In genomic region chr7:44461387-44461786, GRCh38 we compare ENCODE assay signal across 9 cellular contexts. TPM values are rescaled to one million over a fixed set of nuclear protein-coding genes. Genes with fewer than 3 reads are reported as not detected.
DNase-seq lines count a peak whose midpoint lies in the region; ATAC-seq and TF ChIP-seq lines count a peak whose summit lies in the region.
"Had no signal": no experiment of that assay in that cellular context is flagged by ENCODE, and none has a peak within 500 bp of the region (broad histone marks: within the 10 kb centered on the region; RNA-seq: fewer than 3 reads in every experiment).

No MANE protein-coding gene starts in this region.

- no peaks in the 10 kb centered on the region for H3K27me3 ChIP-seq in OCI-LY1 (ENCODE audit: insufficient read depth, low read length)

- no peaks in the 10 kb centered on the region for H3K27me3 Mint-ChIP-seq in activated T-cell treated with anti-CD3 and anti-CD28 coated beads, Interleukin-2, amount 50 U/mL, for 24 hours
- no peaks in the 10 kb centered on the region for H3K27me3 Mint-ChIP-seq in stimulated activated memory B cell treated with anti-CD40 and anti-IgM and Interleukin-4, amounts not matched to agents 10 μg/mL and 1 μg/mL and 100 μg/mL, for 72 hours

- H4K20me1 ChIP-seq in OCI-LY1 (ENCODE audit: insufficient read depth, low read length), result no peaks in the 10 kb centered on the region

- peaks cover 59% of the 10 kb centered on the region for H3K36me3 ChIP-seq in OCI-LY1 (ENCODE audit: insufficient read depth, low read length)

- no peak for DNase-seq in activated T-cell treated with anti-CD3 and anti-CD28 coated beads, Interleukin-2, amount 50 U/mL, for 24 hours
- DNase-seq in activated T-cell treated with anti-CD3 and anti-CD28 coated beads for 4 hours, result no peak
- DNase-seq in cardiac fibroblast (ENCODE audit: low read depth in 2 of 2), result peak; percentile 48 to 92
- DNase-seq in mesenteric fat pad (ENCODE audit: low spot score), result no peak
- no peak for DNase-seq in HuH-7 (ENCODE audit: low spot score)
- DNase-seq: C1 segment of cervical spinal cord had no signal

- H3K4me3 ChIP-seq in OCI-LY1 (ENCODE audit: low read depth, low read length, poor library complexity, severe bottlenecking) (no peak overlapping the region), cardiac fibroblast (replicated peaks in 1 of 2; ENCODE audit: low read depth in 2 of 2, low read length in 2 of 2) (no peak overlapping the region)

- peak overlapping the region; percentile 21 for H3K4me3 Mint-ChIP-seq in activated T-cell treated with anti-CD3 and anti-CD28 coated beads, Interleukin-2, amount 50 U/mL, for 24 hours
- peak overlapping the region; percentile 21 for H3K4me3 Mint-ChIP-seq in stimulated activated memory B cell treated with anti-CD40 and anti-IgM and Interleukin-4, amounts not matched to agents 10 μg/mL and 1 μg/mL and 100 μg/mL, for 72 hours

- H3K4me1 Mint-ChIP-seq in activated T-cell treated with anti-CD3 and anti-CD28 coated beads, Interleukin-2, amount 50 U/mL, for 24 hours (ENCODE audit: low read depth), result peaks cover 78% of the 10 kb centered on the region
- H3K4me1 Mint-ChIP-seq in stimulated activated memory B cell treated with anti-CD40 and anti-IgM and Interleukin-4, amounts not matched to agents 10 μg/mL and 1 μg/mL and 100 μg/mL, for 72 hours, result peaks cover 62% of the 10 kb centered on the region

- peak overlapping the region; percentile 38; the same call in 1 of the 2 replicates for H3K4me2 ChIP-seq in OCI-LY1 (ENCODE audit: low read length)

- H3K36me3 Mint-ChIP-seq in activated T-cell treated with anti-CD3 and anti-CD28 coated beads, Interleukin-2, amount 50 U/mL, for 24 hours (ENCODE audit: low read depth), result peaks cover 80% of the 10 kb centered on the region
- peaks cover 42% of the 10 kb centered on the region for H3K36me3 Mint-ChIP-seq in stimulated activated memory B cell treated with anti-CD40 and anti-IgM and Interleukin-4, amounts not matched to agents 10 μg/mL and 1 μg/mL and 100 μg/mL, for 72 hours

- peak overlapping the region; percentile 58 for H3K27ac ChIP-seq in OCI-LY1 (ENCODE audit: low read depth, low read length, poor library complexity, severe bottlenecking)

- no peaks in the 10 kb centered on the region for H3K9me3 Mint-ChIP-seq in activated T-cell treated with anti-CD3 and anti-CD28 coated beads, Interleukin-2, amount 50 U/mL, for 24 hours
- H3K9me3 Mint-ChIP-seq in stimulated activated memory B cell treated with anti-CD40 and anti-IgM and Interleukin-4, amounts not matched to agents 10 μg/mL and 1 μg/mL and 100 μg/mL, for 72 hours, result no peaks in the 10 kb centered on the region

- ATAC-seq in stimulated activated memory B cell treated with anti-CD40 and anti-IgM and Interleukin-4, amounts not matched to agents 10 μg/mL and 1 μg/mL and 100 μg/mL, for 72 hours, result no peak
- ATAC-seq in GM18511 (IDR thresholded peaks at IDR 0.05; ENCODE audit: unreplicated experiment), result no peak

- H3K9ac ChIP-seq in OCI-LY1 (ENCODE audit: low read length), result no peak overlapping the region

- peaks cover 40% of the 10 kb centered on the region for H3K79me2 ChIP-seq in OCI-LY1 (ENCODE audit: insufficient read depth, low read length)

- no peak for TF ChIP-seq CTCF in OCI-LY1 (IDR thresholded peaks at IDR 0.05; ENCODE audit: low read length)
- no peak for TF ChIP-seq CTCF in cardiac fibroblast (IDR thresholded peaks at IDR 0.05; ENCODE audit: low read depth, low read length)

- H3K9me2 ChIP-seq in OCI-LY1 (ENCODE audit: low read depth, low read length), result no peaks in the 10 kb centered on the region

- H3K27ac Mint-ChIP-seq in activated T-cell treated with anti-CD3 and anti-CD28 coated beads, Interleukin-2, amount 50 U/mL, for 24 hours, result peak overlapping the region; percentile 93
- H3K27ac Mint-ChIP-seq in stimulated activated memory B cell treated with anti-CD40 and anti-IgM and Interleukin-4, amounts not matched to agents 10 μg/mL and 1 μg/mL and 100 μg/mL, for 72 hours, result no peak overlapping the region

- H3K4me1 ChIP-seq in OCI-LY1 (ENCODE audit: insufficient read depth, low read length, severe bottlenecking), result peaks cover 47% of the 10 kb centered on the region

- H3K9me3 ChIP-seq in OCI-LY1 (ENCODE audit: low read length), result no peaks in the 10 kb centered on the region

- 0 out of 2 replicates have a peak, but pooled peaks cover 4% of the 10 kb centered on the region for H3F3A ChIP-seq in OCI-LY1 (ENCODE audit: insufficient read depth, low read length)

- H2AFZ ChIP-seq in OCI-LY1 (ENCODE audit: low read length), result no peak overlapping the region

RNA-seq across cellular contexts. Expression of gene NUDCD3, which starts 29.1 kb away (rescaled TPM):
- total RNA-seq in mesenteric fat pad, result 68.9 TPM

Comparison
In these comparisons a context has a peak if more than half of its experiments do, and no peak if none do; other contexts are left out.
1. DNase-seq: peak in cardiac fibroblast (2 of 2); none in activated T-cell treated with anti-CD3 and anti-CD28 coated beads, Interleukin-2, amount 50 U/mL, for 24 hours (single experiment), activated T-cell treated with anti-CD3 and anti-CD28 coated beads for 4 hours (single experiment), mesenteric fat pad (single experiment) and HuH-7 (single experiment).